19 cellular contexts compared by ENCODE assay signal in the genomic region with DNA sequence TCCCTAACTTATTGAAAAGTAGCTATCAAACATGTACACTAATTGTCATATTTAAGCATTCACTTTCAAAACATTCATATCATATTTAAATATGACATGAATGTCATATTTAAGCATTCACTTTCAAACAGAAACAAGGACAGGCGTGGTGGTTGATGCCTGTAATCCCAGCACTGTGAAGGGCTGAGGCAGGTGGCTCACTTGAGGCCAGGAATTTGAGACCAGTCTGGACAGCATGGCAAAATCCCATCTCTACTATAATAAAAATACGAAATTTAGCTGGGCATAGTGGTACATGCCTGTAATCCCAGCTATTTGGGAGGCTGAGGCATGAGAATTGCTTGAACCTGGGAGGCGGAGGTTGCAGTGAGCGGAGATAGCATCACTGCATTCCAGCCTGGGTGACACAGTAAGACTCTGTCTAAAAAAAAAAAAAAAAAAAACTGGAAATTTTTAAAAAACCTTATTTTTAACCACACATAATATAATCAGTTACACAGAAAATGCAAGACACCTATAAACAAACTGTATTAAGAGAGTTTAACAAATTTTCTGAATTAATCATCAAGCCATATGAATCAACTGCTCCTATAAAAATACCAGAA.
A peak's percentile ranks its signal among the peaks of the same experiment; 100 is the strongest.
DNase-seq lines count a peak whose midpoint lies in the region; ATAC-seq and TF ChIP-seq lines count a peak whose summit lies in the region.
"Had no signal": no experiment of that assay in that cellular context is flagged by ENCODE, and none has a peak within 500 bp of the region (broad histone marks: within the 10 kb centered on the region; RNA-seq: fewer than 3 reads in every experiment).

No MANE protein-coding gene starts in this region.

- H3K4me2 ChIP-seq in mesenchymal stem cell (ENCODE audit: low read length, poor library complexity, severe bottlenecking), result no peak overlapping the region
- H3K4me2 ChIP-seq: GM23338, PC-9 had no signal

- H2BK12ac ChIP-seq in mesenchymal stem cell (ENCODE audit: low read length in 2 of 2), result peak overlapping the region in 1 of 2 experiments; percentile 71

- DNase-seq in AG09309 (ENCODE audit: low read depth) (peak; percentile 51), LHCN-M2 (ENCODE audit: low read depth) (peak; percentile 80), adipocyte (ENCODE audit: low read depth) (peak; percentile 34), mesenchymal stem cell (no peak), left colon (no peak), colonic mucosa (no peak)
- DNase-seq in activated CD4-positive, alpha-beta T cell treated with anti-CD3 and anti-CD28 coated beads for 1 hour, result no peak
- DNase-seq: AML-193, COR-L47, KBM-7, NCI-H1048, NCI-H1436 treated with DMSO at 0.1 percent for 48 hours, NCI-H2029 treated with DMSO at 0.1 percent for 48 hours, NCI-H510A, NCI-H82, PC-9 had no signal

- no peak overlapping the region for H2BK15ac ChIP-seq in mesenchymal stem cell (ENCODE audit: low read depth, poor library complexity, severe bottlenecking)

- H3K36me3 ChIP-seq in adipocyte (ENCODE audit: control insufficient read depth, insufficient read depth, low read length, severe bottlenecking) (peaks cover 19% of the 10 kb centered on the region), mesenchymal stem cell (ENCODE audit: control insufficient read depth in 1 of 2, insufficient read depth in 2 of 2, low read depth in 1 of 2, low read length in 2 of 2) (peaks cover 6 to 50% of the 10 kb centered on the region in 2 experiments), colonic mucosa (no peaks in the 10 kb centered on the region)

- H3K4me3 ChIP-seq in AG09309 (ENCODE audit: control insufficient read depth, low read depth, low read length), result no peak overlapping the region
- H3K4me3 ChIP-seq in adipocyte (ENCODE audit: low read length), result no peak overlapping the region
- no peak overlapping the region for H3K4me3 ChIP-seq in mesenchymal stem cell (ENCODE audit: insufficient read depth in 1 of 2, low read depth in 1 of 2, low read length in 2 of 2)
- H3K4me3 ChIP-seq in colonic mucosa, result no peak overlapping the region
- H3K4me3 ChIP-seq: GM23338, PC-9 had no signal

- H2AFZ ChIP-seq in mesenchymal stem cell (ENCODE audit: low read depth, low read length), result no peak overlapping the region
- H2AFZ ChIP-seq: GM23338, PC-9 had no signal

- H3K14ac ChIP-seq in mesenchymal stem cell (ENCODE audit: low read length in 2 of 2), result no peak overlapping the region

- intact Hi-C loops in left colon (cut with DNase I, micrococcal nuclease), result no loop called here
- intact Hi-C loops in colonic mucosa (cut with DNase I), result no loop called here

- no peak for ATAC-seq in GM21825 (IDR thresholded peaks at IDR 0.05; ENCODE audit: unreplicated experiment)
- ATAC-seq in left colon, result no peak
- ATAC-seq: GM23338, SK-N-SH treated with all-trans-retinoic acid at 6 μM for 48 hours had no signal

- H3K9me3 ChIP-seq in adipocyte (ENCODE audit: control insufficient read depth, low read length) (no peaks in the 10 kb centered on the region), mesenchymal stem cell (ENCODE audit: control insufficient read depth, low read length) (peaks cover 5% of the 10 kb centered on the region), colonic mucosa (no peaks in the 10 kb centered on the region)

- H3K27me3 ChIP-seq in adipocyte (replicated peaks; ENCODE audit: control insufficient read depth, insufficient read depth, low read length) (no peaks in the 10 kb centered on the region), mesenchymal stem cell (ENCODE audit: control insufficient read depth in 1 of 2, insufficient read depth in 1 of 2, low read length in 2 of 2) (no peaks in the 10 kb centered on the region), colonic mucosa (no peaks in the 10 kb centered on the region)

- H3K4me1 ChIP-seq in adipocyte (ENCODE audit: control insufficient read depth, insufficient read depth, low read length), result peaks cover 39% of the 10 kb centered on the region
- peaks cover 13% of the 10 kb centered on the region for H3K4me1 ChIP-seq in mesenchymal stem cell (ENCODE audit: control insufficient read depth, insufficient read depth, low read depth, low read length)
- H3K4me1 ChIP-seq in colonic mucosa, result no peaks in the 10 kb centered on the region

- H3K18ac ChIP-seq in mesenchymal stem cell (ENCODE audit: low read depth in 1 of 2, low read length in 2 of 2), result peak overlapping the region in 1 of 2 experiments; percentile 34

- 100% methylated on average over 2 of the region's 4 CpGs for WGBS in mesenchymal stem cell

- no peak overlapping the region for H4K8ac ChIP-seq in mesenchymal stem cell (ENCODE audit: low read length)

- H3K9ac ChIP-seq in adipocyte (ENCODE audit: low read length), result no peak overlapping the region
- H3K9ac ChIP-seq in mesenchymal stem cell (ENCODE audit: low read length), result no peak overlapping the region
- H3K9ac ChIP-seq in colonic mucosa (ENCODE audit: low read depth in 2 of 2, low read length in 2 of 2), result no peak overlapping the region

- H2BK120ac ChIP-seq in mesenchymal stem cell (ENCODE audit: low read depth, low read length), result no peak overlapping the region

- peaks cover 10% of the 10 kb centered on the region for H3K79me1 ChIP-seq in mesenchymal stem cell (replicated peaks; ENCODE audit: low read length, poor library complexity, severe bottlenecking)

- H2AK5ac ChIP-seq in mesenchymal stem cell (ENCODE audit: low read length, severe bottlenecking), result no peak overlapping the region

- no peak overlapping the region for H3K23ac ChIP-seq in mesenchymal stem cell (ENCODE audit: low read length in 2 of 2)

- H2BK5ac ChIP-seq in mesenchymal stem cell (ENCODE audit: low read depth, low read length, poor library complexity, severe bottlenecking), result no peak overlapping the region

- H3K27ac ChIP-seq in mesenchymal stem cell (ENCODE audit: low read length, poor library complexity, severe bottlenecking) (peak overlapping the region; percentile 73), colonic mucosa (no peak overlapping the region)
- H3K27ac ChIP-seq: PC-9 had no signal

- no peak overlapping the region for H3K4ac ChIP-seq in mesenchymal stem cell (ENCODE audit: low read depth in 1 of 2, low read length in 2 of 2)

- TF ChIP-seq CTCF in AG09309 (IDR thresholded peaks at IDR 0.05; ENCODE audit: control insufficient read depth, insufficient read depth, low read depth, low read length, missing control alignments) (no peak), colonic mucosa (IDR thresholded peaks at IDR 0.05) (no peak)

- H4K91ac ChIP-seq in mesenchymal stem cell (ENCODE audit: low read length), result no peak overlapping the region

Comparison
In these comparisons a context has a peak if more than half of its experiments do, and no peak if none do; other contexts are left out.
1. DNase-seq: peak in AG09309 (single experiment), LHCN-M2 (single experiment) and adipocyte (single experiment); none in mesenchymal stem cell (single experiment), left colon (0 of 2), colonic mucosa (single experiment) and activated CD4-positive, alpha-beta T cell treated with anti-CD3 and anti-CD28 coated beads for 1 hour (single experiment).